ENCODE assay signal across 8 cellular contexts in the genomic region with DNA sequence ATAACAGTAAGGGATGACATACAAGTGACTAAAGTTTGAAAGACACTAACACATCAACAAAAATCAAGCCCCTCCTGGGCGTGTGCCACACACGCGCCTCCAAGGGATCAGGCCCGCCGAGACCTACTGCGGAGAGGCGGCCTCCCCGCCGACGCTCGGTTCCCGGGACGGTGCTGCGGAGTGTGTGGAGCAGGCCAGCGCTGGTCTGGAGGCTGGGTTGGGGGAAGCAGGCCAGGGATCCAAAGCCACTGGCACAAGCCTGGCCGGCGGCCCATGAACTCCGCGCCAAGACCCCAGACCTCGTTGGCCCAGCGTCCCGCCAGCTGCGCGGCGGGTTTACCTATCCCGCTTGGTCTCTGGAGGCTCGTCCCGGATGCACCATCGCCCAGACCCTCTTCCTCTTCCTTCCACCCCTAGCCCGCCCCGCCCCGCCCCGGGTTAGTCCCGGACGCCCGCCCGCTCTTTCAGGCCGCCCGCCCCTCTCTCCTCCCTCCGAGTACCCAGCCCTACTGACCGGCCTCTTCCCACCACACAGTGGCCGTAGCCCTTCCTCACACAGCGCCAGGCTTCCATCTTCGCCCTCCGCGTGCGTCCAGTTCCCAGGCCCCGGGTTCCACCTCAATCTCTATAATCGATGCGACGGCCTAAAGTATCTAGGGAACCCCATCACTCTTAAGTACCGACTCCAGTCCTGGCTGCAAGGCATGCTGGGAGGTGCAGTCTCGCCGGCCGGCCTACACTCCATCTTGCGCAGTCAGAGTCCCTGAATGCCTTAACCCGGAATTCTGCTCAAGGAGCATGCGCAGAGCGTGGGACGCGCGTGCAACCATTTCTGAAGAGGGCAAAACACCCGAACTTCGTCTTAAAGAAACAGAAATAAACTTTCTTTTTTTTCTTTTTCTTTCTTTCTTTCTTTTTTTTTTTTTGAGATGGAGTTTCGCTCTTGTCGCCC. TPM values are rescaled to one million over a fixed set of nuclear protein-coding genes. Genes with fewer than 3 reads are reported as not detected.
DNase-seq lines count a peak whose midpoint lies in the region; ATAC-seq and TF ChIP-seq lines count a peak whose summit lies in the region.

A gene with protein sequence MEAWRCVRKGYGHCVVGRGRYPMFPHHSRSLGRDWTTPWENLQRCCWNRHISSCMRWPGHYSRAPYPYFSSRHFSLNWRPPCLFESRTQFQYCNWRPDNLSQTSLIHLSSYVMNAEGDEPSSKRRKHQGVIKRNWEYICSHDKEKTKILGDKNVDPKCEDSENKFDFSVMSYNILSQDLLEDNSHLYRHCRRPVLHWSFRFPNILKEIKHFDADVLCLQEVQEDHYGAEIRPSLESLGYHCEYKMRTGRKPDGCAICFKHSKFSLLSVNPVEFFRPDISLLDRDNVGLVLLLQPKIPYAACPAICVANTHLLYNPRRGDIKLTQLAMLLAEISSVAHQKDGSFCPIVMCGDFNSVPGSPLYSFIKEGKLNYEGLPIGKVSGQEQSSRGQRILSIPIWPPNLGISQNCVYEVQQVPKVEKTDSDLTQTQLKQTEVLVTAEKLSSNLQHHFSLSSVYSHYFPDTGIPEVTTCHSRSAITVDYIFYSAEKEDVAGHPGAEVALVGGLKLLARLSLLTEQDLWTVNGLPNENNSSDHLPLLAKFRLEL (minus strand): TSS at position 769 of the 952 bp plus-strand sequence. CDS start 196 bp downstream, at position 573.

- H3K4me1 Mint-ChIP-seq in endothelial cell (ENCODE audit: unreplicated experiment) (peaks cover 3% of the 10 kb centered on the region), mesothelial cell of epicardium (peaks cover 15% of the 10 kb centered on the region)

- peak within 1 kb of the TSS; percentile 80 for H3K4me3 ChIP-seq in OCI-LY3 (ENCODE audit: low read length)

- peak within 1 kb of the TSS; percentile 75; the same call in 1 of the 2 replicates for H2AFZ ChIP-seq in OCI-LY3 (ENCODE audit: low read depth, low read length)

- no peaks in the 10 kb centered on the region for H3K36me3 Mint-ChIP-seq in endothelial cell (ENCODE audit: low read depth, unreplicated experiment)
- H3K36me3 Mint-ChIP-seq in mesothelial cell of epicardium = peaks cover 11% of the 10 kb centered on the region

- peak; percentile 96 for ATAC-seq in GM21515 (IDR thresholded peaks at IDR 0.05; ENCODE audit: unreplicated experiment)

- no peak for TF ChIP-seq CTCF in OCI-LY3 (IDR thresholded peaks at IDR 0.05; ENCODE audit: low read depth, low read length)
- TF ChIP-seq CTCF in endothelial cell (IDR thresholded peaks at IDR 0.05; ENCODE audit: unreplicated experiment) = no peak
- no peak for TF ChIP-seq CTCF in mesothelial cell of epicardium (IDR thresholded peaks at IDR 0.05; ENCODE audit: unreplicated experiment)

- H3K9ac ChIP-seq in OCI-LY3 (ENCODE audit: low read length) = peak within 1 kb of the TSS; percentile 88

- peaks cover 48% of the 10 kb centered on the region for H3K79me2 ChIP-seq in OCI-LY3 (ENCODE audit: low read length)

- H3K4me1 ChIP-seq in OCI-LY3 (ENCODE audit: low read length) = peaks cover 19% of the 10 kb centered on the region

- peaks cover 30% of the 10 kb centered on the region for H3K36me3 ChIP-seq in OCI-LY3 (replicated peaks; ENCODE audit: low read depth, low read length)

- no peaks in the 10 kb centered on the region for H3K27me3 ChIP-seq in OCI-LY3 (ENCODE audit: low read depth, low read length)

- H3K27me3 Mint-ChIP-seq in endothelial cell (ENCODE audit: unreplicated experiment) (no peaks in the 10 kb centered on the region), mesothelial cell of epicardium (ENCODE audit: low read depth) (peaks cover 3% of the 10 kb centered on the region)

- peak within 1 kb of the TSS; percentile 82 for H3K27ac ChIP-seq in OCI-LY3 (ENCODE audit: low read length)

- no peaks in the 10 kb centered on the region for H3K9me3 Mint-ChIP-seq in endothelial cell (ENCODE audit: unreplicated experiment)
- no peaks in the 10 kb centered on the region for H3K9me3 Mint-ChIP-seq in mesothelial cell of epicardium

- no peaks in the 10 kb centered on the region for H4K20me1 ChIP-seq in OCI-LY3 (ENCODE audit: insufficient read depth, low read length)

- H3K4me3 Mint-ChIP-seq in endothelial cell (ENCODE audit: unreplicated experiment) (peak within 1 kb of the TSS; percentile 99), mesothelial cell of epicardium (peak within 1 kb of the TSS; percentile 100)

- peak within 1 kb of the TSS; percentile 90 for H3K4me2 ChIP-seq in OCI-LY3 (ENCODE audit: low read length)

- peak within 1 kb of the TSS; percentile 98 for H3K27ac Mint-ChIP-seq in endothelial cell (ENCODE audit: unreplicated experiment)
- H3K27ac Mint-ChIP-seq in mesothelial cell of epicardium = peak within 1 kb of the TSS; percentile 100

- H3K9me3 ChIP-seq in OCI-LY3 (ENCODE audit: insufficient read depth, low read length) = no peaks in the 10 kb centered on the region

- DNase-seq in D341Med (ENCODE audit: low spot score) (peak; percentile 96), HuH-7 (ENCODE audit: low spot score) (peak; percentile 86), endothelial cell (ENCODE audit: low spot score) (peak; percentile 91), mesothelial cell of epicardium (ENCODE audit: low spot score in 2 of 2, unreplicated experiment in 2 of 2) (peak; percentile 84 to 90)
- DNase-seq in activated CD8-positive, alpha-beta memory T cell treated with anti-CD3 and anti-CD28 coated beads, Interleukin-2, amount 50 U/mL, for 48 hours = peak; percentile 94
- DNase-seq in stimulated activated CD8-positive, alpha-beta memory T cell treated with anti-CD3 and anti-CD28 coated beads, Interleukin-15, amount 100 ng/mL, for 48 hours (ENCODE audit: low read depth in 2 of 2) = peak; percentile 93

RNA-seq across cellular contexts. Expression of the gene that starts here (rescaled TPM):
- total RNA-seq in endothelial cell (ENCODE audit: unreplicated experiment) (32.4 TPM), mesothelial cell of epicardium (44.7 to 47.4 TPM (median 45.2 TPM) in 3 replicates)

Comparison
In these comparisons a context has a peak if more than half of its experiments do, and no peak if none do; other contexts are left out.
1. Peak in every context shown above with its lines: DNase-seq, ATAC-seq, H3K4me3 ChIP-seq and H3K27ac ChIP-seq.